16 cellular contexts compared by ENCODE assay signal in the genomic region with DNA sequence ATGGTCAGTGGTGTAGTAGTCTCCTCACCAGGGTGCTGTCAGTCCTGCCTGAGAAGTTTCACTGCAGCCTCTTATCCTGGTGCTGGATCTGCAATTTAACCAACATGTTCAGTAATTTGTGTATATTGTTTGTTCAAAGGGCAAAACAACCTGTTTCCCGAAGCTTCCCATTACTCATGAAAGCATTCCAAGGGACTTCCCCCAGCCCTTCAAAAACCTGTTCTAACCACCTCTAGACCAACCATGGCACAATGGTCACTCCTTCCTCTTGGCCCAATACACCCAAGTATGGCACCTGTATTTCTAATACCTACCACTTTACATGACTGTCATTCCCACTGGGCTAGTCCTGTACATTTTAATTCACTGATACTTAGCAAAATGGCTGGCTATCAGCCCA.
"Had no signal": no experiment of that assay in that cellular context is flagged by ENCODE, and none has a peak within 500 bp of the region (broad histone marks: within the 10 kb centered on the region; RNA-seq: fewer than 3 reads in every experiment).

No MANE protein-coding gene starts in this region.

- H3K27ac ChIP-seq: gastrocnemius medialis, right atrium auricular region, sigmoid colon, skin epidermis, testis, tibial nerve had no signal

- H3K27me3 ChIP-seq: gastrocnemius medialis, heart right ventricle, right atrium auricular region, sigmoid colon, testis, tibial nerve had no signal

- DNase-seq: dermis blood vessel endothelial cell; gastrocnemius medialis; heart right ventricle; hypothalamus; kidney glomerular epithelial cell; naive thymus-derived CD8-positive, alpha-beta T cell; posterior cingulate gyrus; sigmoid colon; stimulated activated CD4-positive, alpha-beta T cell treated with anti-CD3 and anti-CD28 coated beads, Interleukin-2, amount 100 ng/mL, for 24 hours; stimulated activated CD4-positive, alpha-beta T cell treated with anti-CD3 and anti-CD28 coated beads, Interleukin-4, amount 100 ng/mL, for 4 hours; stimulated activated naive B cell treated with anti-CD40 and anti-IgM and Interleukin-4, amounts not matched to agents 10 μg/mL and 1 μg/mL and 100 μg/mL, for 72 hours; stimulated activated naive CD8-positive, alpha-beta T cell treated with anti-CD3 and anti-CD28 coated beads, Interleukin-15, amount 100 ng/mL, for 72 hours; testis had no signal

- H3K4me3 ChIP-seq: gastrocnemius medialis, heart right ventricle, right atrium auricular region, sigmoid colon, skin epidermis, testis, tibial nerve had no signal

- ATAC-seq: gastrocnemius medialis; heart right ventricle; naive thymus-derived CD8-positive, alpha-beta T cell; stimulated activated naive B cell treated with anti-CD40 and anti-IgM and Interleukin-4, amounts not matched to agents 10 μg/mL and 1 μg/mL and 100 μg/mL, for 72 hours; stimulated activated naive CD8-positive, alpha-beta T cell treated with anti-CD3 and anti-CD28 coated beads, Interleukin-15, amount 100 ng/mL, for 72 hours had no signal

- H3K9me3 ChIP-seq: gastrocnemius medialis, heart right ventricle, right atrium auricular region, sigmoid colon, testis, tibial nerve had no signal

- H3K4me1 ChIP-seq: gastrocnemius medialis, sigmoid colon, testis, tibial nerve had no signal
